13 cellular contexts compared by ENCODE assay signal in genomic region chr19:14550201-14550754, GRCh38. TPM values are rescaled to one million over a fixed set of nuclear protein-coding genes. Genes with fewer than 3 reads are reported as not detected.
DNase-seq lines count a peak whose midpoint lies in the region; ATAC-seq and TF ChIP-seq lines count a peak whose summit lies in the region.
"Had no signal": no experiment of that assay in that cellular context is flagged by ENCODE, and none has a peak within 500 bp of the region (broad histone marks: within the 10 kb centered on the region; RNA-seq: fewer than 3 reads in every experiment).

No MANE protein-coding gene starts in this region.

- H3K9me3 ChIP-seq in CD4-positive, alpha-beta T cell (ENCODE audit: control insufficient read depth, low read length) = no peaks in the 10 kb centered on the region
- no peaks in the 10 kb centered on the region for H3K9me3 ChIP-seq in mammary epithelial cell (replicated peaks; ENCODE audit: insufficient read depth, low read length)

- H3K36me3 ChIP-seq in mammary epithelial cell (ENCODE audit: insufficient read depth, low read length) = peaks cover 3% of the 10 kb centered on the region

- H3K4me3 Mint-ChIP-seq in CD4-positive, alpha-beta T cell = no peak overlapping the region
- no peak overlapping the region for H3K4me3 Mint-ChIP-seq in nephron progenitor cell

- dilution Hi-C loops in mammary epithelial cell (cut with HindIII; ENCODE audit: low sequenced_read_pairs) = no loop called here

- H3K9me3 Mint-ChIP-seq in CD4-positive, alpha-beta T cell = no peaks in the 10 kb centered on the region
- H3K9me3 Mint-ChIP-seq in nephron progenitor cell = no peaks in the 10 kb centered on the region

- peaks cover 41% of the 10 kb centered on the region for H3K4me1 ChIP-seq in mammary epithelial cell (ENCODE audit: insufficient read depth, low read length)

- peak overlapping the region; percentile 51 for H2AFZ ChIP-seq in mammary epithelial cell (ENCODE audit: low read depth, low read length)

- intact Hi-C loops in CD4-positive, alpha-beta T cell (cut with DNase I, micrococcal nuclease) = loop anchor here (2.0 kb wide), 2 partner anchors 19 to 21 kb away; partner anchors contain the start of gene TECR (in 1 of the 2)
- intact Hi-C loops in mammary epithelial cell (cut with micrococcal nuclease) = loop anchor here (2.0 kb wide), 1 partner anchor 13 kb away; no protein-coding TSS in a partner anchor

- no peak for TF ChIP-seq CTCF in CD4-positive, alpha-beta T cell (IDR thresholded peaks at IDR 0.05)
- TF ChIP-seq CTCF in mammary epithelial cell (conservative IDR thresholded peaks at IDR 0.05 in 1 of 2, IDR thresholded peaks at IDR 0.05 in 1 of 2; ENCODE audit: extremely low read depth in 1 of 2, insufficient read depth in 1 of 2, low read depth in 1 of 2, low read length in 2 of 2) (no peak), nephron progenitor cell (IDR thresholded peaks at IDR 0.05) (no peak)

- no peaks in the 10 kb centered on the region for H3K27me3 Mint-ChIP-seq in CD4-positive, alpha-beta T cell
- H3K27me3 Mint-ChIP-seq in nephron progenitor cell (ENCODE audit: low read depth, poor library complexity) = no peaks in the 10 kb centered on the region

- peak overlapping the region; percentile 62 for H3K4me2 ChIP-seq in mammary epithelial cell (ENCODE audit: insufficient read depth, low read depth, low read length)

- CTCF ChIA-PET in CD4-positive, alpha-beta T cell (lab: Charles Lee) = interaction anchor here (1.4 to 2.0 kb wide), 6 partner anchors 13 to 43 kb away, joined by 4 to 14 read pairs (median 7); partner anchors contain the start of gene TECR
- CTCF ChIA-PET in mammary epithelial cell (lab: Charles Lee; ENCODE audit: low non-redundant PET) = interaction anchor here (0.6 to 1.1 kb wide), 2 partner anchors 14 to 136 kb away, joined by 3 to 4 read pairs; no protein-coding TSS in a partner anchor

- peak overlapping the region; percentile 92 for H3K27ac Mint-ChIP-seq in CD4-positive, alpha-beta T cell
- H3K27ac Mint-ChIP-seq in nephron progenitor cell = peak overlapping the region; percentile 94

- ATAC-seq in CD4-positive, alpha-beta T cell (ENCODE audit: poor library complexity) = no peak
- no peak for ATAC-seq in GM21381 (IDR thresholded peaks at IDR 0.05; ENCODE audit: unreplicated experiment)

- peaks cover 65% of the 10 kb centered on the region for H3K79me2 ChIP-seq in mammary epithelial cell (ENCODE audit: insufficient read depth, low read length)

- in situ Hi-C loops in mammary epithelial cell (cut with MboI; ENCODE audit: low sequenced_read_pairs in 2 of 2) = no loop called here

- DNase-seq in CD4-positive, alpha-beta T cell = no peak
- DNase-seq in NCI-H1092 treated with DMSO at 0.1 percent for 48 hours (lab: John Stamatoyannopoulos, UW) (peak; percentile 51), mammary epithelial cell (peak; percentile 58), nephron progenitor cell (no peak), activated gamma-delta T cell treated with Interleukin-2 at 50 U/mL for 16 hours (no peak), AG08396 (ENCODE audit: low spot score) (no peak), NOMO-1 treated with DMSO at 0.1 percent for 48 hours (lab: John Stamatoyannopoulos, UW; ENCODE audit: unreplicated experiment) (no peak)
- DNase-seq: DND-41, NCI-H1105 treated with DMSO at 0.1 percent for 48 hours had no signal

- peaks cover 43% of the 10 kb centered on the region for H3K36me3 Mint-ChIP-seq in CD4-positive, alpha-beta T cell (ENCODE audit: low read depth)
- peaks cover 13% of the 10 kb centered on the region for H3K36me3 Mint-ChIP-seq in nephron progenitor cell (ENCODE audit: low read depth)

- 6% methylated on average over 13 of the region's 15 CpGs for WGBS in mammary epithelial cell (ENCODE audit: low coverage, missing lambda C conversion rate)

- no peak overlapping the region for H3K9ac ChIP-seq in mammary epithelial cell (ENCODE audit: insufficient read depth, low read length)

- no peaks in the 10 kb centered on the region for H3K27me3 ChIP-seq in CD4-positive, alpha-beta T cell (ENCODE audit: control insufficient read depth, insufficient read depth, low read length)
- no peaks in the 10 kb centered on the region for H3K27me3 ChIP-seq in mammary epithelial cell (ENCODE audit: insufficient read depth, low read length)

- POLR2A ChIA-PET in CD4-positive, alpha-beta T cell (lab: Charles Lee) = interaction anchor here (2.0 to 3.0 kb wide), 4 partner anchors 13 to 45 kb away, joined by 5 to 46 read pairs (median 26); partner anchors contain the start of gene DNAJB1

- H3K4me1 Mint-ChIP-seq in CD4-positive, alpha-beta T cell (ENCODE audit: low read depth) = peaks cover 49% of the 10 kb centered on the region
- H3K4me1 Mint-ChIP-seq in nephron progenitor cell = peaks cover 51% of the 10 kb centered on the region

- H3K4me3 ChIP-seq in mammary epithelial cell (replicated peaks in 1 of 3; ENCODE audit: insufficient read depth in 1 of 3, low read depth in 2 of 3, low read length in 3 of 3) = no peak overlapping the region

- BruUV-seq in mammary epithelial cell (replicated peaks; lab: Mats Ljungman, UMichigan) = no TSS peak

- H4K20me1 ChIP-seq in mammary epithelial cell (ENCODE audit: insufficient read depth, low read length) = no peaks in the 10 kb centered on the region

- no peak overlapping the region for H3K27ac ChIP-seq in CD4-positive, alpha-beta T cell (ENCODE audit: low read depth, low read length)
- peak overlapping the region; percentile 12 for H3K27ac ChIP-seq in mammary epithelial cell (ENCODE audit: insufficient read depth, low read depth, low read length)

RNA-seq across cellular contexts. Expression of gene TECR, which starts 20.9 kb away (rescaled TPM):
- total RNA-seq in CD4-positive, alpha-beta T cell = 100 to 1,000 TPM; 217 to 232 TPM
- 100 to 1,000 TPM in 1 of 2 donors, 10 to 100 TPM in 1; 68.0 to 168 TPM for total RNA-seq in mammary epithelial cell
- polyA plus RNA-seq in mammary epithelial cell = 245 TPM
- polyA minus RNA-seq in mammary epithelial cell = 522 TPM

RNA-seq across cellular contexts. Expression of gene NDUFB7, which starts 21.6 kb away (rescaled TPM):
- 10 to 100 TPM; 31.7 to 39.1 TPM for total RNA-seq in CD4-positive, alpha-beta T cell
- total RNA-seq in mammary epithelial cell = 100 to 1,000 TPM; 142 to 177 TPM
- polyA plus RNA-seq in mammary epithelial cell = 246 TPM
- polyA minus RNA-seq in mammary epithelial cell = 15.7 TPM

RNA-seq across cellular contexts. Expression of gene DNAJB1, which starts 32.1 kb away (rescaled TPM):
- 100 to 1,000 TPM; 666 to 672 TPM for total RNA-seq in CD4-positive, alpha-beta T cell
- 100 to 1,000 TPM; 133 to 182 TPM for total RNA-seq in mammary epithelial cell
- polyA plus RNA-seq in mammary epithelial cell = 176 TPM
- 261 TPM for polyA minus RNA-seq in mammary epithelial cell

RNA-seq across cellular contexts. Expression of gene CLEC17A, which starts 32.6 kb away (rescaled TPM):
- total RNA-seq in CD4-positive, alpha-beta T cell = not detected
- total RNA-seq in mammary epithelial cell = not detected
- polyA plus RNA-seq in mammary epithelial cell = 0.08 TPM
- not detected for polyA minus RNA-seq in mammary epithelial cell
- total RNA-seq: glomerular endothelial cell; T-helper 1 cell treated with Interleukin-12 subunit alpha and Interleukin-12 subunit beta and Interleukin-4 antibody, amounts not matched to agents 30 ng/mL and 1 ng/mL, for 36 hours had no signal
- polyA plus RNA-seq: neural cell had no signal

RNA-seq across cellular contexts. Expression of gene GIPC1, which starts 54.4 kb away (rescaled TPM):
- 10 to 100 TPM; 17.8 to 21.0 TPM for total RNA-seq in CD4-positive, alpha-beta T cell
- total RNA-seq in mammary epithelial cell = 100 to 1,000 TPM; 186 to 190 TPM
- polyA plus RNA-seq in mammary epithelial cell = 157 TPM
- 60.3 TPM for polyA minus RNA-seq in mammary epithelial cell

Comparison
In these comparisons a context has a peak if more than half of its experiments do, and no peak if none do; other contexts are left out.
1. DNase-seq: peak in NCI-H1092 treated with DMSO at 0.1 percent for 48 hours (single experiment) and mammary epithelial cell (single experiment); none in CD4-positive, alpha-beta T cell (0 of 10), nephron progenitor cell (single experiment), activated gamma-delta T cell treated with Interleukin-2 at 50 U/mL for 16 hours (single experiment), AG08396 (single experiment) and NOMO-1 treated with DMSO at 0.1 percent for 48 hours (single experiment).